Comparison of ENCODE assay signal across 16 cellular contexts in genomic region chr16:23092072-23092800, GRCh38. TPM values are rescaled to one million over a fixed set of nuclear protein-coding genes. Genes with fewer than 3 reads are reported as not detected.
DNase-seq lines count a peak whose midpoint lies in the region; ATAC-seq, FAIRE-seq and TF ChIP-seq lines count a peak whose summit lies in the region.
"Had no signal": no experiment of that assay in that cellular context is flagged by ENCODE, and none has a peak within 500 bp of the region (broad histone marks: within the 10 kb centered on the region; RNA-seq: fewer than 3 reads in every experiment).

No MANE protein-coding gene starts in this region.

- 0 out of 2 replicates have a peak overlapping the region, but pooled peaks have one; percentile 44 for H2BK5ac ChIP-seq in H1 (ENCODE audit: low read depth, low read length)

- no peak overlapping the region for H2AFZ ChIP-seq in H1 (ENCODE audit: low read length)

- H3K36me3 ChIP-seq in H1 (ENCODE audit: control insufficient read depth in 2 of 4, insufficient read depth in 4 of 4, low read length in 3 of 4) (peaks cover 0 to 10% (median 2%) of the 10 kb centered on the region in 4 experiments; a peak in 4 of 8 replicates), right lobe of liver (peaks cover 0 to 3% (median 0%) of the 10 kb centered on the region in 4 donors)

- H3K23me2 ChIP-seq in H1 (ENCODE audit: low read depth, low read length) = no peaks in the 10 kb centered on the region

- TF ChIP-seq CTCF in H1 (IDR thresholded peaks at IDR 0.05; ENCODE audit: control extremely low read depth in 1 of 3, insufficient read depth in 1 of 3, low read depth in 1 of 3, low read length in 3 of 3) (no peak), right lobe of liver (IDR thresholded peaks at IDR 0.05) (no peak)

- H3K27ac ChIP-seq in H1 (ENCODE audit: low read depth, low read length) = no peak overlapping the region
- peak overlapping the region; percentile 43 to 91 (median 77) for H3K27ac ChIP-seq in right lobe of liver

- no peak overlapping the region for H2BK20ac ChIP-seq in H1 (ENCODE audit: low read length)

- no peak overlapping the region for H4K8ac ChIP-seq in H1 (ENCODE audit: extremely low read depth, insufficient read depth, low read length)

- H4K5ac ChIP-seq in H1 (ENCODE audit: insufficient read length, low read depth, low read length) = no peak overlapping the region

- H2BK12ac ChIP-seq in H1 (ENCODE audit: low read depth, low read length) = no peak overlapping the region

- no peak overlapping the region for H3K4me3 ChIP-seq in H1 (ENCODE audit: extremely low read depth in 1 of 4, insufficient read depth in 2 of 4, low read depth in 3 of 4, low read length in 4 of 4)
- peak overlapping the region in 1 of 3 donors; percentile 3 for H3K4me3 ChIP-seq in right lobe of liver

- no peak overlapping the region for H2BK120ac ChIP-seq in H1 (replicated peaks; ENCODE audit: low read depth, low read length)

- H3K4me1 ChIP-seq in H1 (replicated peaks in 1 of 4; ENCODE audit: control insufficient read depth in 3 of 4, insufficient read depth in 4 of 4, low read length in 3 of 4) (no peaks in the 10 kb centered on the region), right lobe of liver (peaks cover 0 to 19% (median 0%) of the 10 kb centered on the region in 4 donors)

- no peak overlapping the region for H3K23ac ChIP-seq in H1 (ENCODE audit: insufficient read length)

- H3K56ac ChIP-seq in H1 (replicated peaks; ENCODE audit: insufficient read length, low read depth, low read length) = no peak overlapping the region

- DNase-seq in H1 (ENCODE audit: low read depth in 1 of 2, low spot score in 2 of 2) (no peak), left lobe of liver (ENCODE audit: low spot score) (no peak), right lobe of liver (no peak), midbrain (lab: John Stamatoyannopoulos, UW) (no peak), DMS153 treated with DMSO at 0.1 percent for 48 hours (lab: John Stamatoyannopoulos, UW; ENCODE audit: unreplicated experiment) (no peak)
- DNase-seq: C1 segment of cervical spinal cord; Calu3; CD4-positive, alpha-beta memory T cell; COR-L47; DND-41; H9 had no signal

- FAIRE-seq in H1 (lab: Jason Lieb, UNC) = no peak
- FAIRE-seq: G401.6, GM12892, GM19239 had no signal

- H3K9me3 ChIP-seq in H1 (ENCODE audit: insufficient read depth in 2 of 2, low read depth in 1 of 2, low read length in 1 of 2) (no peaks in the 10 kb centered on the region), right lobe of liver (no peaks in the 10 kb centered on the region)

- H3K27me3 ChIP-seq in H1 (replicated peaks in 1 of 4; ENCODE audit: control insufficient read depth in 3 of 4, extremely low read depth in 1 of 4, insufficient read depth in 3 of 4, low read length in 3 of 4) (no peaks in the 10 kb centered on the region), right lobe of liver (no peaks in the 10 kb centered on the region)

- TF ChIP-seq POLR2A in H1 (IDR thresholded peaks at IDR 0.05; ENCODE audit: control extremely low read depth in 1 of 2, low read depth in 2 of 2, low read length in 2 of 2) (no peak), right lobe of liver (IDR thresholded peaks at IDR 0.05) (no peak)

- POLR2A ChIA-PET in H1 (lab: Charles Lee; ENCODE audit: partially characterized antibody) = no interaction called here

- 90% methylated on average over 4 of the region's 4 CpGs; no CpG with 5 or more reads in 1 of the 2 experiments for WGBS in H1 (ENCODE audit: extremely low coverage in 1 of 2, insufficient coverage in 1 of 2, insufficient read length in 1 of 2, insufficient replicate concordance in 2 of 2, low coverage in 1 of 2, low lambda C conversion rate in 2 of 2, missing lambda C conversion rate in 1 of 2), 2 experiments
- 44% methylated on average over 4 of the region's 4 CpGs for WGBS in right lobe of liver (ENCODE audit: insufficient coverage, low coverage, low lambda C conversion rate, missing lambda C conversion rate)

- ATAC-seq in left lobe of liver (peak; percentile 85), right lobe of liver (peak; percentile 75 to 86 (median 80)), GM21528 (IDR thresholded peaks at IDR 0.05; ENCODE audit: low FRiP score, unreplicated experiment) (no peak)
- ATAC-seq: HCT116 had no signal

- no peak overlapping the region for H3K4ac ChIP-seq in H1 (replicated peaks; ENCODE audit: insufficient read length, low read depth, low read length)

- H2AK5ac ChIP-seq in H1 (ENCODE audit: low read depth, low read length) = no peak overlapping the region

- no peaks in the 10 kb centered on the region for H4K20me1 ChIP-seq in H1 (replicated peaks in 1 of 2; ENCODE audit: control insufficient read depth in 1 of 2, insufficient read depth in 2 of 2, low read length in 2 of 2)

- intact Hi-C loops in right lobe of liver (cut with DNase I) = no loop called here

- no peak for TF ChIP-seq EP300 in H1 (IDR thresholded peaks at IDR 0.05; ENCODE audit: borderline replicate concordance in 1 of 2, low read depth in 2 of 2, low read length in 2 of 2)

- H3K4me2 ChIP-seq in H1 (ENCODE audit: insufficient read depth in 1 of 2, low read depth in 2 of 2, low read length in 2 of 2) = no peak overlapping the region

- H4K91ac ChIP-seq in H1 (replicated peaks; ENCODE audit: insufficient read length, low read length) = no peak overlapping the region

- H2BK15ac ChIP-seq in H1 (ENCODE audit: low read length) = no peak overlapping the region

- no peak overlapping the region for H3K9ac ChIP-seq in H1 (replicated peaks in 1 of 4; ENCODE audit: extremely low read depth in 1 of 4, low read depth in 3 of 4, low read length in 3 of 4)

- H3K79me2 ChIP-seq in H1 (ENCODE audit: control insufficient read depth in 1 of 2, insufficient read depth in 2 of 2, low read length in 2 of 2) = peaks cover 0 to 9% of the 10 kb centered on the region in 2 experiments; a peak in 1 of 4 replicates

- no peak for TF ChIP-seq RAD21 in H1 (IDR thresholded peaks at IDR 0.05 in 1 of 2, conservative IDR thresholded peaks at IDR 0.05 in 1 of 2; ENCODE audit: low read depth in 2 of 2, low read length in 2 of 2)

- H3K79me1 ChIP-seq in H1 (ENCODE audit: low read depth, low read length) = no peaks in the 10 kb centered on the region; the same call in 1 of the 2 replicates

- no peak overlapping the region for H3K14ac ChIP-seq in H1 (ENCODE audit: insufficient read length)

- H3K18ac ChIP-seq in H1 (ENCODE audit: extremely low read depth, low read length) = no peak overlapping the region

- CTCF ChIA-PET in H1 (lab: Charles Lee; ENCODE audit: partially characterized antibody) = interaction anchor here (0.6 to 1.5 kb wide), 7 partner anchors 19 to 1000 kb away, joined by 3 to 5 read pairs (median 3); partner anchors contain the start of gene VWA3A

TF ChIP-seq in H1, 55 proteins besides CTCF, POLR2A, EP300 and RAD21 (continues in another document):
- no peak for TF ChIP-seq KDM5A (IDR thresholded peaks at IDR 0.05; ENCODE audit: low read length)
- TF ChIP-seq RFX5 (IDR thresholded peaks at IDR 0.05; ENCODE audit: borderline replicate concordance, low read depth, low read length) = no peak
- TF ChIP-seq SAP30 (IDR thresholded peaks at IDR 0.05; ENCODE audit: insufficient read depth, insufficient replicate concordance, low read length) = no peak
- TF ChIP-seq SIN3A (conservative IDR thresholded peaks at IDR 0.05 in 1 of 2, IDR thresholded peaks at IDR 0.05 in 1 of 2; ENCODE audit: low read depth in 1 of 2, low read length in 2 of 2) = no peak

RNA-seq across cellular contexts. Expression of gene USP31, which starts 57.0 kb away (rescaled TPM):
- 17.0 and 19.0 TPM in 2 replicates for total RNA-seq in H1 (2021; fragmentation: NEBNext Ultra II Directional; extraction: Animal tissue kit (Norgen Biotek cat#: 25700))
- polyA plus RNA-seq in H1 (2011; rRNA removed) = 6.2 and 6.7 TPM in 2 replicates
- polyA plus RNA-seq in H1 (2011; cell fraction: cytosol; rRNA removed) = 6.3 TPM
- polyA plus RNA-seq in H1 (2011; cell fraction: nucleus; rRNA removed) = 16.1 TPM
- polyA plus RNA-seq in H1 (2012, experiment 1 of 2) = 4.6 to 6.1 TPM (median 5.8 TPM) in 4 replicates
- 1.4 TPM for polyA plus RNA-seq in H1 (2012, experiment 2 of 2)
- 7.4 TPM for polyA plus RNA-seq in H1 (2013, experiment 1 of 2)
- 7.4 TPM for polyA plus RNA-seq in H1 (2013, experiment 2 of 2)
- polyA minus RNA-seq in H1 (2011; rRNA and poly(A)+ RNA removed) = 33.4 and 34.7 TPM in 2 replicates
- polyA minus RNA-seq in H1 (2011; cell fraction: cytosol; rRNA and poly(A)+ RNA removed) = 15.4 TPM
- polyA minus RNA-seq in H1 (2011; cell fraction: nucleus; rRNA and poly(A)+ RNA removed) = 40.4 TPM
- total RNA-seq in left lobe of liver (10.1 TPM), right lobe of liver (10 to 100 TPM in 2 of 6 experiments, 1 to 10 TPM in 4; 7.1 to 12.8 (median 9.0) TPM)
